1 cellular context compared by ENCODE assay signal in the genomic region with DNA sequence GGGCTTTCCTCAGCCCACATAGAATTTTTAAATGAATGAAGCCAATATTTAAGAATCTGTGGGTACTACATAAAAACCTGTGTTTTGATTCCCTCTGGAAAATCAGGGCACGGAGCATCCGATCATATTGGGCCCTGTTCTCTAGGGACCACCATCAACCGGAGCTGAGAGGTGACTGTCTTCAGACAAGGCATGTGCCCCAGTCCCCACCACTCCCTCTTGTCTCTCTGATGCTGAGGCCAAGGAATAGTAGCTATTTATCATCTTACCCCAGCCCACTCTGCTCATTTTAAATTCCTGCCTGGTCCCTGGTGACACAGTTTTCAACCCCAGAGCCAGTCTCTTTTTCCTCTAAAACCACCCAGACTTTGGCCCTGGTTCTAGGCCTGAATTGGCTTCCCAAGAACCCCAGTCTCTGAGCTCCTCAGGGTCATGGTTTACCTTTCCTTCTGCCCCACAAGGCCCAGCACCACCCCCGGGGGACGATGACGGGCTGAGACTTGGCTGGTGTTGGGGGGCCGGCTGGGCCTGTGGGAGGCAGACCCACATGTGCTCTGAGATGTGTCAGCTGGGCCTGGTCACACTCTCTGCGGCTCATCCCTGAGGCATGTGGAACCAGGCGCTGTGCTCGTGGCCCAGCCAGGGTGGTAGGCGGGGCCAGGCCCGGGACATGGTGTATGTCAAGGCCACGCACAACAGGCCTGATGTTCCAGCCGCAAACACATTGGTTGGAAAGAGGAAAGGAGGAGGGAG.
TF ChIP-seq lines count a peak whose summit lies in the region.

No MANE protein-coding gene starts in this region.

TF ChIP-seq in HepG2, 621 proteins besides CTCF, POLR2A, EP300 and RAD21 (continued from another document and continues in another):
- TF ChIP-seq NFKB2 (CRISPR knock-in tag; IDR thresholded peaks at IDR 0.05; ENCODE audit: borderline replicate concordance) (peak; percentile 100), PHF20 (CRISPR knock-in tag; IDR thresholded peaks at IDR 0.05) (peak; percentile 71), TBX2 (CRISPR knock-in tag; IDR thresholded peaks at IDR 0.05; ENCODE audit: borderline replicate concordance) (peak; percentile 88), TBL1XR1 (IDR thresholded peaks at IDR 0.05; ENCODE audit: borderline replicate concordance, low read length, partially characterized antibody) (peak; percentile 39), ZNF720 (CRISPR knock-in tag; IDR thresholded peaks at IDR 0.05) (peak; percentile 89; the same call in 1 of the 2 replicates), NRL (CRISPR knock-in tag; IDR thresholded peaks at IDR 0.05; ENCODE audit: borderline replicate concordance) (peak; percentile 100), STAT5B (CRISPR knock-in tag; IDR thresholded peaks at IDR 0.05) (peak; percentile 96), SAFB2 (CRISPR knock-in tag; IDR thresholded peaks at IDR 0.05; ENCODE audit: borderline replicate concordance, low read depth) (no peak; the same call in none of the 2 replicates), HHEX (CRISPR knock-in tag; IDR thresholded peaks at IDR 0.05) (0 out of 2 replicates have a peak, but pooled peaks have one; percentile 12), MED1 (CRISPR knock-in tag; IDR thresholded peaks at IDR 0.05) (peak; percentile 98), ZFP41 (CRISPR knock-in tag; IDR thresholded peaks at IDR 0.05; ENCODE audit: borderline replicate concordance) (peak; percentile 99), TAF1 (CRISPR knock-in tag; IDR thresholded peaks at IDR 0.05) (peak; percentile 93), ZNF530 (CRISPR knock-in tag; IDR thresholded peaks at IDR 0.05; ENCODE audit: low read depth) (peak; percentile 87), ZNF101 (CRISPR knock-in tag; IDR thresholded peaks at IDR 0.05; ENCODE audit: borderline replicate concordance, low read depth) (no peak), RAD51 (IDR thresholded peaks at IDR 0.05; ENCODE audit: borderline replicate concordance) (no peak; the same call in 1 of the 2 replicates), CC2D1A (CRISPR knock-in tag; IDR thresholded peaks at IDR 0.05) (peak; percentile 99), SRY (CRISPR knock-in tag; IDR thresholded peaks at IDR 0.05) (peak; percentile 99), TCF7L2 (IDR thresholded peaks at IDR 0.05; ENCODE audit: low read depth, low read length) (no peak), ZNF121 (CRISPR knock-in tag; IDR thresholded peaks at IDR 0.05) (peak; percentile 91), EEA1 (CRISPR knock-in tag; IDR thresholded peaks at IDR 0.05; ENCODE audit: borderline replicate concordance) (peak; percentile 92), ZKSCAN5 (CRISPR knock-in tag; IDR thresholded peaks at IDR 0.05) (peak; percentile 84; the same call in 1 of the 2 replicates), CBX2 (IDR thresholded peaks at IDR 0.05; ENCODE audit: low read depth, low read length) (no peak), CBX2 (CRISPR knock-in tag; IDR thresholded peaks at IDR 0.05; ENCODE audit: low read depth) (peak; percentile 99), FOXJ3 (CRISPR knock-in tag; IDR thresholded peaks at IDR 0.05; ENCODE audit: borderline replicate concordance) (peak; percentile 83), NCOA5 (CRISPR knock-in tag; IDR thresholded peaks at IDR 0.05) (peak; percentile 16; the same call in 1 of the 2 replicates), ZNF468 (CRISPR knock-in tag; IDR thresholded peaks at IDR 0.05) (peak; percentile 92; the same call in 1 of the 2 replicates)
- TF ChIP-seq, protein P1, sequence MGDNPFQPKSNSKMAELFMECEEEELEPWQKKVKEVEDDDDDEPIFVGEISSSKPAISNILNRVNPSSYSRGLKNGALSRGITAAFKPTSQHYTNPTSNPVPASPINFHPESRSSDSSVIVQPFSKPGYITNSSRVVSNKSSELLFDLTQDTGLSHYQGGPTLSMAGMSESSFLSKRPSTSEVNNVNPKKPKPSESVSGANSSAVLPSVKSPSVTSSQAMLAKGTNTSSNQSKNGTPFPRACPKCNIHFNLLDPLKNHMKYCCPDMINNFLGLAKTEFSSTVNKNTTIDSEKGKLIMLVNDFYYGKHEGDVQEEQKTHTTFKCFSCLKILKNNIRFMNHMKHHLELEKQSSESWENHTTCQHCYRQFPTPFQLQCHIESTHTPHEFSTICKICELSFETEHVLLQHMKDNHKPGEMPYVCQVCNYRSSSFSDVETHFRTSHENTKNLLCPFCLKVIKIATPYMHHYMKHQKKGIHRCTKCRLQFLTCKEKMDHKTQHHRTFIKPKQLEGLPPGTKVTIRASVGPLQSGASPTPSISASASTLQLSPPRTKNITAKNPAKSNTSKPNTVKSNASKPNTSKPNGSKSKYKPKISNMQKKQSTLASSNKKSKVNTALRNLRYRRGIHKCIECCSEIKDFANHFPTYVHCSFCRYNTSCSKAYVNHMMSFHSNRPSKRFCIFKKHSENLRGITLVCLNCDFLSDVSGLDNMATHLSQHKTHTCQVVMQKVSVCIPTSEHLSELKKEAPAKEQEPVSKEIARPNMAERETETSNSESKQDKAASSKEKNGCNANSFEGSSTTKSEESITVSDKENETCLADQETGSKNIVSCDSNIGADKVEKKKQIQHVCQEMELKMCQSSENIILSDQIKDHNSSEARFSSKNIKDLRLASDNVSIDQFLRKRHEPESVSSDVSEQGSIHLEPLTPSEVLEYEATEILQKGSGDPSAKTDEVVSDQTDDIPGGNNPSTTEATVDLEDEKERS (CRISPR knock-in tag; IDR thresholded peaks at IDR 0.05): peak; percentile 99
- TF ChIP-seq, protein P2, sequence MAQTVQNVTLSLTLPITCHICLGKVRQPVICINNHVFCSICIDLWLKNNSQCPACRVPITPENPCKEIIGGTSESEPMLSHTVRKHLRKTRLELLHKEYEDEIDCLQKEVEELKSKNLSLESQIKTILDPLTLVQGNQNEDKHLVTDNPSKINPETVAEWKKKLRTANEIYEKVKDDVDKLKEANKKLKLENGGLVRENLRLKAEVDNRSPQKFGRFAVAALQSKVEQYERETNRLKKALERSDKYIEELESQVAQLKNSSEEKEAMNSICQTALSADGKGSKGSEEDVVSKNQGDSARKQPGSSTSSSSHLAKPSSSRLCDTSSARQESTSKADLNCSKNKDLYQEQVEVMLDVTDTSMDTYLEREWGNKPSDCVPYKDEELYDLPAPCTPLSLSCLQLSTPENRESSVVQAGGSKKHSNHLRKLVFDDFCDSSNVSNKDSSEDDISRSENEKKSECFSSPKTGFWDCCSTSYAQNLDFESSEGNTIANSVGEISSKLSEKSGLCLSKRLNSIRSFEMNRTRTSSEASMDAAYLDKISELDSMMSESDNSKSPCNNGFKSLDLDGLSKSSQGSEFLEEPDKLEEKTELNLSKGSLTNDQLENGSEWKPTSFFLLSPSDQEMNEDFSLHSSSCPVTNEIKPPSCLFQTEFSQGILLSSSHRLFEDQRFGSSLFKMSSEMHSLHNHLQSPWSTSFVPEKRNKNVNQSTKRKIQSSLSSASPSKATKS (CRISPR knock-in tag; IDR thresholded peaks at IDR 0.05): no peak; the same call in 1 of the 2 replicates
- TF ChIP-seq, protein P3, sequence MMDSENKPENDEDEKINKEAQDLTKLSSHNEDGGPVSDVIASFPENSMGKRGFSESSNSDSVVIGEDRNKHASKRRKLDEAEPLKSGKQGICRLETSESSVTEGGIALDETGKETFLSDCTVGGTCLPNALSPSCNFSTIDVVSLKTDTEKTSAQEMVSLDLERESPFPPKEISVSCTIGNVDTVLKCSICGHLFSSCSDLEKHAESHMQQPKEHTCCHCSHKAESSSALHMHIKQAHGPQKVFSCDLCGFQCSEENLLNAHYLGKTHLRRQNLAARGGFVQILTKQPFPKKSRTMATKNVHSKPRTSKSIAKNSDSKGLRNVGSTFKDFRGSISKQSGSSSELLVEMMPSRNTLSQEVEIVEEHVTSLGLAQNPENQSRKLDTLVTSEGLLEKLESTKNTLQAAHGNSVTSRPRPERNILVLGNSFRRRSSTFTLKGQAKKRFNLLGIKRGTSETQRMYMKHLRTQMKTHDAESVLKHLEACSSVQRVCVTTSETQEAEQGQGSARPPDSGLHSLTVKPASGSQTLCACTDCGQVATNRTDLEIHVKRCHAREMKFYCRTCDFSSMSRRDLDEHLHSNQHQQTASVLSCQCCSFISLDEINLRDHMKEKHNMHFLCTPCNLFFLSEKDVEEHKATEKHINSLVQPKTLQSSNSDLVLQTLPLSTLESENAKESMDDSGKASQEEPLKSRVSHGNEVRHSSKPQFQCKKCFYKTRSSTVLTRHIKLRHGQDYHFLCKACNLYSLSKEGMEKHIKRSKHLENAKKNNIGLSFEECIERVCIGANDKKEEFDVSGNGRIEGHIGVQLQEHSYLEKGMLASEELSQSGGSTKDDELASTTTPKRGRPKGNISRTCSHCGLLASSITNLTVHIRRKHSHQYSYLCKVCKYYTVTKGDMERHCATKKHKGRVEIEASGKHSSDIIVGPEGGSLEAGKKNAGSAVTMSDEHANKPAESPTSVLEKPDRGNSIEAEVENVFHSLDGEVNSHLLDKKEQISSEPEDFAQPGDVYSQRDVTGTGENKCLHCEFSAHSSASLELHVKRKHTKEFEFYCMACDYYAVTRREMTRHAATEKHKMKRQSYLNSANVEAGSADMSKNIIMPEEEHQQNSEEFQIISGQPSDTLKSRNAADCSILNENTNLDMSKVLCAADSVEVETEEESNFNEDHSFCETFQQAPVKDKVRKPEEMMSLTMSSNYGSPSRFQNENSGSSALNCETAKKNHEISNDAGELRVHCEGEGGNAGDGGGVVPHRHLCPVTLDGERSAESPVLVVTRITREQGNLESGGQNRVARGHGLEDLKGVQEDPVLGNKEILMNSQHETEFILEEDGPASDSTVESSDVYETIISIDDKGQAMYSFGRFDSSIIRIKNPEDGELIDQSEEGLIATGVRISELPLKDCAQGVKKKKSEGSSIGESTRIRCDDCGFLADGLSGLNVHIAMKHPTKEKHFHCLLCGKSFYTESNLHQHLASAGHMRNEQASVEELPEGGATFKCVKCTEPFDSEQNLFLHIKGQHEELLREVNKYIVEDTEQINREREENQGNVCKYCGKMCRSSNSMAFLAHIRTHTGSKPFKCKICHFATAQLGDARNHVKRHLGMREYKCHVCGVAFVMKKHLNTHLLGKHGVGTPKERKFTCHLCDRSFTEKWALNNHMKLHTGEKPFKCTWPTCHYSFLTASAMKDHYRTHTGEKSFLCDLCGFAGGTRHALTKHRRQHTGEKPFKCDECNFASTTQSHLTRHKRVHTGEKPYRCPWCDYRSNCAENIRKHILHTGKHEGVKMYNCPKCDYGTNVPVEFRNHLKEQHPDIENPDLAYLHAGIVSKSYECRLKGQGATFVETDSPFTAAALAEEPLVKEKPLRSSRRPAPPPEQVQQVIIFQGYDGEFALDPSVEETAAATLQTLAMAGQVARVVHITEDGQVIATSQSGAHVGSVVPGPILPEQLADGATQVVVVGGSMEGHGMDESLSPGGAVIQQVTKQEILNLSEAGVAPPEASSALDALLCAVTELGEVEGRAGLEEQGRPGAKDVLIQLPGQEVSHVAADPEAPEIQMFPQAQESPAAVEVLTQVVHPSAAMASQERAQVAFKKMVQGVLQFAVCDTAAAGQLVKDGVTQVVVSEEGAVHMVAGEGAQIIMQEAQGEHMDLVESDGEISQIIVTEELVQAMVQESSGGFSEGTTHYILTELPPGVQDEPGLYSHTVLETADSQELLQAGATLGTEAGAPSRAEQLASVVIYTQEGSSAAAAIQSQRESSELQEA (CRISPR knock-in tag; IDR thresholded peaks at IDR 0.05; ENCODE audit: not compliant biosample characterization): peak; percentile 93
- TF ChIP-seq, protein P4, sequence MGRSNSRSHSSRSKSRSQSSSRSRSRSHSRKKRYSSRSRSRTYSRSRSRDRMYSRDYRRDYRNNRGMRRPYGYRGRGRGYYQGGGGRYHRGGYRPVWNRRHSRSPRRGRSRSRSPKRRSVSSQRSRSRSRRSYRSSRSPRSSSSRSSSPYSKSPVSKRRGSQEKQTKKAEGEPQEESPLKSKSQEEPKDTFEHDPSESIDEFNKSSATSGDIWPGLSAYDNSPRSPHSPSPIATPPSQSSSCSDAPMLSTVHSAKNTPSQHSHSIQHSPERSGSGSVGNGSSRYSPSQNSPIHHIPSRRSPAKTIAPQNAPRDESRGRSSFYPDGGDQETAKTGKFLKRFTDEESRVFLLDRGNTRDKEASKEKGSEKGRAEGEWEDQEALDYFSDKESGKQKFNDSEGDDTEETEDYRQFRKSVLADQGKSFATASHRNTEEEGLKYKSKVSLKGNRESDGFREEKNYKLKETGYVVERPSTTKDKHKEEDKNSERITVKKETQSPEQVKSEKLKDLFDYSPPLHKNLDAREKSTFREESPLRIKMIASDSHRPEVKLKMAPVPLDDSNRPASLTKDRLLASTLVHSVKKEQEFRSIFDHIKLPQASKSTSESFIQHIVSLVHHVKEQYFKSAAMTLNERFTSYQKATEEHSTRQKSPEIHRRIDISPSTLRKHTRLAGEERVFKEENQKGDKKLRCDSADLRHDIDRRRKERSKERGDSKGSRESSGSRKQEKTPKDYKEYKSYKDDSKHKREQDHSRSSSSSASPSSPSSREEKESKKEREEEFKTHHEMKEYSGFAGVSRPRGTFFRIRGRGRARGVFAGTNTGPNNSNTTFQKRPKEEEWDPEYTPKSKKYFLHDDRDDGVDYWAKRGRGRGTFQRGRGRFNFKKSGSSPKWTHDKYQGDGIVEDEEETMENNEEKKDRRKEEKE (IDR thresholded peaks at IDR 0.05): no peak
- TF ChIP-seq, protein P5, sequence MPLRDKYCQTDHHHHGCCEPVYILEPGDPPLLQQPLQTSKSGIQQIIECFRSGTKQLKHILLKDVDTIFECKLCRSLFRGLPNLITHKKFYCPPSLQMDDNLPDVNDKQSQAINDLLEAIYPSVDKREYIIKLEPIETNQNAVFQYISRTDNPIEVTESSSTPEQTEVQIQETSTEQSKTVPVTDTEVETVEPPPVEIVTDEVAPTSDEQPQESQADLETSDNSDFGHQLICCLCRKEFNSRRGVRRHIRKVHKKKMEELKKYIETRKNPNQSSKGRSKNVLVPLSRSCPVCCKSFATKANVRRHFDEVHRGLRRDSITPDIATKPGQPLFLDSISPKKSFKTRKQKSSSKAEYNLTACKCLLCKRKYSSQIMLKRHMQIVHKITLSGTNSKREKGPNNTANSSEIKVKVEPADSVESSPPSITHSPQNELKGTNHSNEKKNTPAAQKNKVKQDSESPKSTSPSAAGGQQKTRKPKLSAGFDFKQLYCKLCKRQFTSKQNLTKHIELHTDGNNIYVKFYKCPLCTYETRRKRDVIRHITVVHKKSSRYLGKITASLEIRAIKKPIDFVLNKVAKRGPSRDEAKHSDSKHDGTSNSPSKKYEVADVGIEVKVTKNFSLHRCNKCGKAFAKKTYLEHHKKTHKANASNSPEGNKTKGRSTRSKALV (CRISPR knock-in tag; IDR thresholded peaks at IDR 0.05): peak; percentile 93; the same call in 1 of the 2 replicates
- TF ChIP-seq, protein P6, sequence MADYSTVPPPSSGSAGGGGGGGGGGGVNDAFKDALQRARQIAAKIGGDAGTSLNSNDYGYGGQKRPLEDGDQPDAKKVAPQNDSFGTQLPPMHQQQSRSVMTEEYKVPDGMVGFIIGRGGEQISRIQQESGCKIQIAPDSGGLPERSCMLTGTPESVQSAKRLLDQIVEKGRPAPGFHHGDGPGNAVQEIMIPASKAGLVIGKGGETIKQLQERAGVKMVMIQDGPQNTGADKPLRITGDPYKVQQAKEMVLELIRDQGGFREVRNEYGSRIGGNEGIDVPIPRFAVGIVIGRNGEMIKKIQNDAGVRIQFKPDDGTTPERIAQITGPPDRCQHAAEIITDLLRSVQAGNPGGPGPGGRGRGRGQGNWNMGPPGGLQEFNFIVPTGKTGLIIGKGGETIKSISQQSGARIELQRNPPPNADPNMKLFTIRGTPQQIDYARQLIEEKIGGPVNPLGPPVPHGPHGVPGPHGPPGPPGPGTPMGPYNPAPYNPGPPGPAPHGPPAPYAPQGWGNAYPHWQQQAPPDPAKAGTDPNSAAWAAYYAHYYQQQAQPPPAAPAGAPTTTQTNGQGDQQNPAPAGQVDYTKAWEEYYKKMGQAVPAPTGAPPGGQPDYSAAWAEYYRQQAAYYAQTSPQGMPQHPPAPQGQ (CRISPR knock-in tag; IDR thresholded peaks at IDR 0.05; ENCODE audit: borderline replicate concordance): no peak; the same call in 1 of the 2 replicates
